9 cellular contexts compared by ENCODE assay signal in genomic region chr22:43883012-43883661, GRCh38. TPM values are rescaled to one million over a fixed set of nuclear protein-coding genes. Genes with fewer than 3 reads are reported as not detected.
DNase-seq lines count a peak whose midpoint lies in the region; ATAC-seq lines count a peak whose summit lies in the region.
"Had no signal": no experiment of that assay in that cellular context is flagged by ENCODE, and none has a peak within 500 bp of the region (broad histone marks: within the 10 kb centered on the region; RNA-seq: fewer than 3 reads in every experiment).

No MANE protein-coding gene starts in this region.

- H3K9me3 Mint-ChIP-seq in activated naive CD8-positive, alpha-beta T cell treated with anti-CD3 and anti-CD28 coated beads, Interleukin-2, amount 50 U/mL, for 24 hours: no peaks in the 10 kb centered on the region

- H3K4me3 ChIP-seq in MG63 (no peak overlapping the region), iPS DF 6.9 (ENCODE audit: low read length) (no peak overlapping the region)
- H3K4me3 ChIP-seq: BLaER1 treated with 17β-estradiol and CSF1 and Interleukin-3, amounts not matched to agents 10 nM and 100 nM had no signal

- H3K27ac Mint-ChIP-seq in activated naive CD8-positive, alpha-beta T cell treated with anti-CD3 and anti-CD28 coated beads, Interleukin-2, amount 50 U/mL, for 24 hours: no peak overlapping the region

- H3K27me3 ChIP-seq in MG63 (no peaks in the 10 kb centered on the region), iPS DF 6.9 (ENCODE audit: control insufficient read depth, insufficient read depth, low read length) (no peaks in the 10 kb centered on the region)
- H3K27me3 ChIP-seq: BLaER1 treated with 17β-estradiol and CSF1 and Interleukin-3, amounts not matched to agents 10 nM and 100 nM had no signal

- DNase-seq in NCI-H2081 (lab: John Stamatoyannopoulos, UW): peak; percentile 51 to 68
- no peak for DNase-seq in NCI-H2081 treated with DMSO at 0.1 percent for 48 hours (lab: John Stamatoyannopoulos, UW)
- peak; percentile 79 for DNase-seq in MG63
- peak; percentile 74 for DNase-seq in SK-N-DZ (ENCODE audit: low spot score)
- DNase-seq in activated naive CD8-positive, alpha-beta T cell treated with anti-CD3 and anti-CD28 coated beads, Interleukin-2, amount 50 U/mL, for 24 hours: peak; percentile 60
- peak; percentile 68 for DNase-seq in iPS DF 6.9 (ENCODE audit: low read depth, low spot score)
- DNase-seq in stimulated activated CD4-positive, alpha-beta T cell treated with anti-CD3 and anti-CD28 coated beads, Interleukin-4, amount 100 ng/mL, for 24 hours: peak; percentile 54
- no peak for DNase-seq in hippocampal formation (lab: John Stamatoyannopoulos, UW)

- no CpG with 5 or more reads among the region's 14 CpGs for WGBS in iPS DF 6.9 (ENCODE audit: insufficient coverage, insufficient read length)

- no peak overlapping the region for H3K4me3 Mint-ChIP-seq in activated naive CD8-positive, alpha-beta T cell treated with anti-CD3 and anti-CD28 coated beads, Interleukin-2, amount 50 U/mL, for 24 hours

- H3K36me3 Mint-ChIP-seq in activated naive CD8-positive, alpha-beta T cell treated with anti-CD3 and anti-CD28 coated beads, Interleukin-2, amount 50 U/mL, for 24 hours (ENCODE audit: low read depth): no peaks in the 10 kb centered on the region

- H3K27ac ChIP-seq in iPS DF 6.9 (ENCODE audit: low read length): no peak overlapping the region
- H3K27ac ChIP-seq: BLaER1 treated with 17β-estradiol and CSF1 and Interleukin-3, amounts not matched to agents 10 nM and 100 nM had no signal

- peaks cover 20% of the 10 kb centered on the region for H3K27me3 Mint-ChIP-seq in activated naive CD8-positive, alpha-beta T cell treated with anti-CD3 and anti-CD28 coated beads, Interleukin-2, amount 50 U/mL, for 24 hours

- H3K4me1 ChIP-seq in iPS DF 6.9 (ENCODE audit: control insufficient read depth, insufficient read depth, low read length): no peaks in the 10 kb centered on the region

- peak; percentile 51 for ATAC-seq in activated naive CD8-positive, alpha-beta T cell treated with anti-CD3 and anti-CD28 coated beads, Interleukin-2, amount 50 U/mL, for 24 hours

- H3K9me3 ChIP-seq in MG63 (peaks cover 4% of the 10 kb centered on the region; the same call in 1 of the 2 replicates), iPS DF 6.9 (ENCODE audit: control insufficient read depth, insufficient read depth, low read length) (no peaks in the 10 kb centered on the region)
- H3K9me3 ChIP-seq: BLaER1 treated with 17β-estradiol and CSF1 and Interleukin-3, amounts not matched to agents 10 nM and 100 nM had no signal

- H3K36me3 ChIP-seq in MG63 (no peaks in the 10 kb centered on the region), iPS DF 6.9 (ENCODE audit: control insufficient read depth, insufficient read depth, low read length) (no peaks in the 10 kb centered on the region; the same call in 1 of the 2 replicates)
- H3K36me3 ChIP-seq: BLaER1 treated with 17β-estradiol and CSF1 and Interleukin-3, amounts not matched to agents 10 nM and 100 nM had no signal

- no peaks in the 10 kb centered on the region for H3K4me1 Mint-ChIP-seq in activated naive CD8-positive, alpha-beta T cell treated with anti-CD3 and anti-CD28 coated beads, Interleukin-2, amount 50 U/mL, for 24 hours

RNA-seq across cellular contexts. Expression of gene PNPLA5, which starts 8.7 kb away (rescaled TPM):
- not detected in 2 replicates for total RNA-seq in MG63 (2014; rRNA removed; shearing (Covaris generic); ENCODE audit: low replicate concordance)
- not detected in 2 replicates for polyA plus RNA-seq in SK-N-DZ (2014; cell fraction: cytosol; rRNA removed)
- polyA plus RNA-seq in SK-N-DZ (2014; cell fraction: nucleus; rRNA removed): not detected in 2 replicates

RNA-seq across cellular contexts. Expression of gene SULT4A1, which starts 20.8 kb away (rescaled TPM):
- not detected in 2 replicates for total RNA-seq in MG63 (2014; rRNA removed; shearing (Covaris generic); ENCODE audit: low replicate concordance)
- 12.4 and 13.1 TPM in 2 replicates for polyA plus RNA-seq in SK-N-DZ (2014; cell fraction: cytosol; rRNA removed)
- 32.4 and 47.2 TPM in 2 replicates for polyA plus RNA-seq in SK-N-DZ (2014; cell fraction: nucleus; rRNA removed)

RNA-seq across cellular contexts. Expression of gene PNPLA3, which starts 40.5 kb away (rescaled TPM):
- total RNA-seq in MG63 (2014; rRNA removed; shearing (Covaris generic); ENCODE audit: low replicate concordance): 4.1 and 6.7 TPM in 2 replicates
- polyA plus RNA-seq in SK-N-DZ (2014; cell fraction: cytosol; rRNA removed): 6.3 and 8.1 TPM in 2 replicates
- 8.0 and 11.0 TPM in 2 replicates for polyA plus RNA-seq in SK-N-DZ (2014; cell fraction: nucleus; rRNA removed)

Comparison
In these comparisons a context has a peak if more than half of its experiments do, and no peak if none do; other contexts are left out.
1. DNase-seq: peak in NCI-H2081 (2 of 2), MG63 (single experiment), SK-N-DZ (single experiment), activated naive CD8-positive, alpha-beta T cell treated with anti-CD3 and anti-CD28 coated beads, Interleukin-2, amount 50 U/mL, for 24 hours (single experiment), iPS DF 6.9 (single experiment) and stimulated activated CD4-positive, alpha-beta T cell treated with anti-CD3 and anti-CD28 coated beads, Interleukin-4, amount 100 ng/mL, for 24 hours (single experiment); none in NCI-H2081 treated with DMSO at 0.1 percent for 48 hours (single experiment) and hippocampal formation (0 of 2).